In the genomic region with DNA sequence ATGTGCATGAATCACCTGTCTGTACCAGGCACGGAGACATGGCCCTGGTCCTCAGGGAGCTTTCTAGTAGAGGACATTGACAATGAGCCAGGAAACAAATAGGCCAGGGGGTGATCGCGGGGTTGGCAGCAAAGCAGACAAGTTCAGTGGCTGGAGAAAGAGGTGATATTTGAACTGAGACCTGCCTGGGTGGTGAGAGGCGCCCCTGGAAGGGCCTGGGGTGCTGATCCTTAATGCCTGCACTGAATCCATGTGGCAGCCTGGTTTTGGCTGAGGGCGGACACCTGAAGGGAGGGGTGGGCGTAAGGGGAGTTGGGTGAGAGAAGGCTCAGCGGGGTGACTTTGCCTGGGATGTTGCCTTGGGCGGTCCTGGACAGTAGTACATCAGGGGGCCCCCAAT, we compare ENCODE assay signal across 1 cellular context.
TF ChIP-seq lines count a peak whose summit lies in the region.

No MANE protein-coding gene starts in this region.

TF ChIP-seq in HepG2, 621 proteins besides CTCF, POLR2A, EP300 and RAD21:
- TF ChIP-seq AGO2 (optimal IDR thresholded peaks at IDR 0.05; ENCODE audit: low read depth, low read length) (peak; percentile 27), TOPORS (CRISPR knock-in tag; IDR thresholded peaks at IDR 0.05) (no peak)
TF ChIP-seq in HepG2: peak in this region for 1.
